In genomic region chr1:51568231-51568935, GRCh38 we compare ENCODE assay signal across 12 cellular contexts. TPM values are rescaled to one million over a fixed set of nuclear protein-coding genes. Genes with fewer than 3 reads are reported as not detected.
A peak's percentile ranks its signal among the peaks of the same experiment; 100 is the strongest.
DNase-seq lines count a peak whose midpoint lies in the region; ATAC-seq, FAIRE-seq and TF ChIP-seq lines count a peak whose summit lies in the region.
"Had no signal": no experiment of that assay in that cellular context is flagged by ENCODE, and none has a peak within 500 bp of the region (broad histone marks: within the 10 kb centered on the region; RNA-seq: fewer than 3 reads in every experiment).

No MANE protein-coding gene starts in this region.

- intact Hi-C loops in Panc1 (cut with micrococcal nuclease; ENCODE audit: unreplicated experiment), result no loop called here
- intact Hi-C loops in K562 (cut with micrococcal nuclease), result loop anchor here (2.0 to 5.0 kb wide), 2 partner anchors 200 to 434 kb away; no protein-coding TSS in a partner anchor

- no peaks in the 10 kb centered on the region for H3K9me1 ChIP-seq in K562 (ENCODE audit: control insufficient read depth, insufficient read depth, low read length)

- H2AFZ ChIP-seq in K562 (ENCODE audit: low read depth, low read length), result no peak overlapping the region

- no peak for ATAC-seq in stimulated activated naive CD8-positive, alpha-beta T cell treated with anti-CD3 and anti-CD28 coated beads, Interleukin-15, Interleukin-2, amounts not matched to agents 100 U/mL and 50 U/mL, for 24 hours
- ATAC-seq in Panc1 (no peak), K562 (no peak)

- H3K9ac ChIP-seq in K562 (ENCODE audit: insufficient read depth in 1 of 2, low read depth in 2 of 2, low read length in 2 of 2), result no peak overlapping the region

- POLR2A ChIA-PET in Panc1 (lab: Charles Lee) (interaction anchor here (0.7 kb wide), 1 partner anchor 42 kb away, joined by 5 read pairs; no protein-coding TSS in a partner anchor), K562 (lab: Yijun Ruan, JAX) (interaction anchor here (1.1 kb wide), 1 partner anchor 29 kb away, joined by 3 read pairs; no protein-coding TSS in a partner anchor)

- H3K9me3 Mint-ChIP-seq in stimulated activated naive CD8-positive, alpha-beta T cell treated with anti-CD3 and anti-CD28 coated beads, Interleukin-15, Interleukin-2, amounts not matched to agents 100 ng/mL and 50 ng/mL, for 24 hours, result no peaks in the 10 kb centered on the region
- H3K9me3 Mint-ChIP-seq: CD14-positive monocyte had no signal

- no peak for DNase-seq in stimulated activated naive CD8-positive, alpha-beta T cell treated with anti-CD3 and anti-CD28 coated beads, Interleukin-15, Interleukin-2, amounts not matched to agents 100 U/mL and 50 U/mL, for 24 hours
- no peak for DNase-seq in Panc1 (ENCODE audit: low read depth, low spot score)
- no peak for DNase-seq in K562 (ENCODE audit: extremely low read depth in 1 of 4, low spot score in 3 of 4)
- DNase-seq in coronary artery (ENCODE audit: low spot score), result no peak
- no peak for DNase-seq in nucleus accumbens (lab: John Stamatoyannopoulos, UW)
- no peak for DNase-seq in UCSD-AML1 (lab: John Stamatoyannopoulos, UW; ENCODE audit: unreplicated experiment)
- no peak for DNase-seq in activated T-cell treated with anti-CD3 and anti-CD28 coated beads, Interleukin-2, amount 50 U/mL, for 48 hours
- DNase-seq: activated gamma-delta T cell, cerebellar nuclear complex, upper lobe of left lung had no signal

- H3K9me3 ChIP-seq in Panc1 (ENCODE audit: control insufficient read depth, insufficient read depth, low read depth, low read length) (no peaks in the 10 kb centered on the region), K562 (replicated peaks; ENCODE audit: control insufficient read depth, insufficient read depth, low read depth, low read length) (no peaks in the 10 kb centered on the region)
- H3K9me3 ChIP-seq: upper lobe of left lung had no signal

- in situ Hi-C loops in Panc1 (cut with HindIII; ENCODE audit: low pct_unique_long_range_greater_than_20kb, low sequenced_read_pairs), result no loop called here
- in situ Hi-C loops in K562 (cut with MboI), result no loop called here

- TF ChIP-seq EP300 in K562 (IDR thresholded peaks at IDR 0.05; ENCODE audit: low read length), result no peak

- peaks cover 39% of the 10 kb centered on the region for H3K4me1 Mint-ChIP-seq in stimulated activated naive CD8-positive, alpha-beta T cell treated with anti-CD3 and anti-CD28 coated beads, Interleukin-15, Interleukin-2, amounts not matched to agents 100 ng/mL and 50 ng/mL, for 24 hours (ENCODE audit: low read depth)

- H3K27ac ChIP-seq in Panc1 (ENCODE audit: low read length) (peak overlapping the region; percentile 94), K562 (ENCODE audit: extremely low read depth, low read depth, low read length) (no peak overlapping the region), coronary artery (peak overlapping the region in 1 of 2 donors; percentile 35)

- H3K4me3 Mint-ChIP-seq in stimulated activated naive CD8-positive, alpha-beta T cell treated with anti-CD3 and anti-CD28 coated beads, Interleukin-15, Interleukin-2, amounts not matched to agents 100 ng/mL and 50 ng/mL, for 24 hours, result no peak overlapping the region

- H3K4me2 ChIP-seq in K562 (ENCODE audit: insufficient read depth, low read length), result no peak overlapping the region

- H3K36me3 Mint-ChIP-seq in stimulated activated naive CD8-positive, alpha-beta T cell treated with anti-CD3 and anti-CD28 coated beads, Interleukin-15, Interleukin-2, amounts not matched to agents 100 ng/mL and 50 ng/mL, for 24 hours (ENCODE audit: low read depth), result no peaks in the 10 kb centered on the region
- H3K36me3 Mint-ChIP-seq: CD14-positive monocyte had no signal

- H3K36me3 ChIP-seq in Panc1 (ENCODE audit: control insufficient read depth, insufficient read depth, low read length), result no peaks in the 10 kb centered on the region
- H3K36me3 ChIP-seq in K562 (ENCODE audit: control insufficient read depth, insufficient read depth, low read length), result no peaks in the 10 kb centered on the region
- H3K36me3 ChIP-seq: upper lobe of left lung had no signal

- H3K79me2 ChIP-seq in K562 (ENCODE audit: control insufficient read depth, insufficient read depth, low read length), result no peaks in the 10 kb centered on the region

- H3K27ac Mint-ChIP-seq in stimulated activated naive CD8-positive, alpha-beta T cell treated with anti-CD3 and anti-CD28 coated beads, Interleukin-15, Interleukin-2, amounts not matched to agents 100 ng/mL and 50 ng/mL, for 24 hours, result peak overlapping the region; percentile 87

- WGBS in K562 (ENCODE audit: insufficient coverage, low coverage, missing lambda C conversion rate), result 66% methylated on average over 7 of the region's 7 CpGs

- TF ChIP-seq POLR2A in K562 (conservative IDR thresholded peaks at IDR 0.05), result no peak

- no peaks in the 10 kb centered on the region for H3K27me3 Mint-ChIP-seq in stimulated activated naive CD8-positive, alpha-beta T cell treated with anti-CD3 and anti-CD28 coated beads, Interleukin-15, Interleukin-2, amounts not matched to agents 100 ng/mL and 50 ng/mL, for 24 hours

- H3K27me3 ChIP-seq in Panc1 (ENCODE audit: control insufficient read depth, insufficient read depth, low read length) (no peaks in the 10 kb centered on the region), K562 (ENCODE audit: control insufficient read depth in 2 of 2, insufficient read depth in 2 of 2, low read length in 2 of 2) (no peaks in the 10 kb centered on the region)
- H3K27me3 ChIP-seq: upper lobe of left lung had no signal

- no TSS peak for BruUV-seq in Panc1 (replicated peaks; lab: Mats Ljungman, UMichigan)
- BruUV-seq in K562 (replicated peaks; lab: Mats Ljungman, UMichigan), result no TSS peak

- CTCF ChIA-PET in Panc1 (lab: Charles Lee) (interaction anchor here (0.5 kb wide), 1 partner anchor 199 kb away, joined by 9 read pairs; no protein-coding TSS in a partner anchor), K562 (lab: Yijun Ruan, JAX; ENCODE audit: low intra/inter-chr PET ratio) (interaction anchor here (2.6 kb wide), 1 partner anchor 201 kb away, joined by 9 read pairs; no protein-coding TSS in a partner anchor)

- TF ChIP-seq CTCF in Panc1 (IDR thresholded peaks at IDR 0.05) (no peak; the same call in 1 of the 2 replicates), K562 (IDR thresholded peaks at IDR 0.05 in 2 of 3, conservative IDR thresholded peaks at IDR 0.05 in 1 of 3; ENCODE audit: insufficient read depth in 2 of 3, low read depth in 1 of 3, low read length in 3 of 3) (peak in 2 of 3 experiments; percentile 2 to 29; a peak in 2 of 6 replicates), coronary artery (IDR thresholded peaks at IDR 0.05) (no peak)

- no peak for FAIRE-seq in K562 (lab: Jason Lieb, UNC)

- no peak overlapping the region for H3K4me3 ChIP-seq in Panc1 (ENCODE audit: low read depth in 2 of 2, low read length in 2 of 2)
- H3K4me3 ChIP-seq in K562, result no peak overlapping the region
- no peak overlapping the region for H3K4me3 ChIP-seq in coronary artery
- H3K4me3 ChIP-seq: upper lobe of left lung had no signal

- peak in 1 of 2 experiments; percentile 7; a peak in 1 of 4 replicates for TF ChIP-seq RAD21 in K562 (CRISPR knock-in tag; conservative IDR thresholded peaks at IDR 0.05 in 1 of 2, IDR thresholded peaks at IDR 0.05 in 1 of 2)

- H3K4me1 ChIP-seq in Panc1 (ENCODE audit: control insufficient read depth, insufficient read depth, low read length), result peaks cover 66% of the 10 kb centered on the region
- peaks cover 4 to 35% of the 10 kb centered on the region in 2 experiments; a peak in 4 of 5 replicates for H3K4me1 ChIP-seq in K562 (replicated peaks in 1 of 2; ENCODE audit: control insufficient read depth in 2 of 2, insufficient read depth in 2 of 2, low read length in 2 of 2)

- no peaks in the 10 kb centered on the region for H4K20me1 ChIP-seq in K562 (replicated peaks; ENCODE audit: control insufficient read depth, insufficient read depth, low read length)

RNA-seq across cellular contexts. Expression of gene OSBPL9, which starts 48.5 kb away (rescaled TPM):
- total RNA-seq in Panc1 (2021; ENCODE audit: unreplicated experiment), result 85.5 TPM
- 63.5 TPM for polyA plus RNA-seq in Panc1 (2012; ENCODE audit: insufficient read length)
- total RNA-seq in K562 (2011; cell fraction: chromatin; rRNA removed; ENCODE audit: low replicate concordance), result 130 and 303 TPM in 2 replicates
- 63.4 and 95.5 TPM in 2 replicates for total RNA-seq in K562 (2011; cell fraction: nucleolus; rRNA removed)
- 155 and 245 TPM in 2 replicates for total RNA-seq in K562 (2011; cell fraction: nucleoplasm; rRNA removed)
- 170 and 185 TPM in 2 replicates for total RNA-seq in K562 (2014; rRNA removed)
- total RNA-seq in K562 (2014; rRNA removed; fragmentation: Illumina TruSeq; extraction: Trizol), result 210 and 239 TPM in 2 replicates
- total RNA-seq in K562 (2015; rRNA removed; fragmentation: Illumina TruSeq; extraction: Trizol), result 209 and 211 TPM in 2 replicates
- total RNA-seq in K562 (2021), result 131 and 136 TPM in 2 replicates
- polyA plus RNA-seq in K562 (2011; rRNA removed), result 194 and 219 TPM in 2 replicates
- polyA plus RNA-seq in K562 (2011; cell fraction: cytosol; rRNA removed), result 158 and 177 TPM in 2 replicates
- 148 and 218 TPM in 2 replicates for polyA plus RNA-seq in K562 (2011; cell fraction: nucleus; rRNA removed)
- polyA plus RNA-seq in K562 (2012), result 109 and 119 TPM in 2 replicates
- 209 and 217 TPM in 2 replicates for polyA plus RNA-seq in K562 (2014; fragmentation: Illumina TruSeq; extraction: Trizol)
- polyA plus RNA-seq in K562 (2014; fragmentation: Nextera tagmentation; extraction: Ambion mirVana), result 10 to 100 TPM; 43.9 to 66.2 TPM
- polyA plus RNA-seq in K562 (2014; rRNA removed), result 140 and 148 TPM in 2 replicates
- polyA minus RNA-seq in K562 (2011; rRNA and poly(A)+ RNA removed), result 239 and 277 TPM in 2 replicates
- polyA minus RNA-seq in K562 (2011; cell fraction: cytosol; rRNA and poly(A)+ RNA removed), result 116 and 142 TPM in 2 replicates
- 109 and 204 TPM in 2 replicates for polyA minus RNA-seq in K562 (2011; cell fraction: nucleus; rRNA and poly(A)+ RNA removed)

RNA-seq across cellular contexts. Expression of gene EPS15, which starts 49.3 kb away (rescaled TPM):
- total RNA-seq in Panc1 (2021; ENCODE audit: unreplicated experiment) (54.4 TPM), K562 (2014; rRNA removed) (31.0 and 31.1 TPM in 2 replicates), K562 (2014; rRNA removed; fragmentation: Illumina TruSeq; extraction: Trizol) (55.0 and 67.0 TPM in 2 replicates), K562 (2015; rRNA removed; fragmentation: Illumina TruSeq; extraction: Trizol) (43.0 and 47.7 TPM in 2 replicates), K562 (2021) (59.7 and 69.0 TPM in 2 replicates)
- 15.4 TPM for polyA plus RNA-seq in Panc1 (2012; ENCODE audit: insufficient read length)
- 166 and 354 TPM in 2 replicates for total RNA-seq in K562 (2011; cell fraction: chromatin; rRNA removed; ENCODE audit: low replicate concordance)
- 42.5 and 54.6 TPM in 2 replicates for total RNA-seq in K562 (2011; cell fraction: nucleolus; rRNA removed)
- total RNA-seq in K562 (2011; cell fraction: nucleoplasm; rRNA removed), result 102 and 104 TPM in 2 replicates
- polyA plus RNA-seq in K562 (2011; rRNA removed) (46.6 and 64.5 TPM in 2 replicates), K562 (2014; fragmentation: Illumina TruSeq; extraction: Trizol) (41.2 and 41.7 TPM in 2 replicates), K562 (2014; fragmentation: Nextera tagmentation; extraction: Ambion mirVana) (10 to 100 TPM; 23.1 to 31.6 TPM), K562 (2014; rRNA removed) (33.6 and 33.9 TPM in 2 replicates)
- polyA plus RNA-seq in K562 (2011; cell fraction: cytosol; rRNA removed), result 12.8 and 22.2 TPM in 2 replicates
- 32.0 and 36.8 TPM in 2 replicates for polyA plus RNA-seq in K562 (2011; cell fraction: nucleus; rRNA removed)
- 26.7 and 38.3 TPM in 2 replicates for polyA plus RNA-seq in K562 (2012)
- polyA minus RNA-seq in K562 (2011; rRNA and poly(A)+ RNA removed), result 141 and 149 TPM in 2 replicates
- 49.4 and 55.8 TPM in 2 replicates for polyA minus RNA-seq in K562 (2011; cell fraction: cytosol; rRNA and poly(A)+ RNA removed)
- 34.7 and 51.0 TPM in 2 replicates for polyA minus RNA-seq in K562 (2011; cell fraction: nucleus; rRNA and poly(A)+ RNA removed)

Comparison
In these comparisons a context has a peak if more than half of its experiments do, and no peak if none do; other contexts are left out.
1. CTCF ChIP-seq: peak in K562 (2 of 3); none in Panc1 (single experiment) and coronary artery (single experiment).